Comparison of ENCODE assay signal across 23 cellular contexts in the genomic region with DNA sequence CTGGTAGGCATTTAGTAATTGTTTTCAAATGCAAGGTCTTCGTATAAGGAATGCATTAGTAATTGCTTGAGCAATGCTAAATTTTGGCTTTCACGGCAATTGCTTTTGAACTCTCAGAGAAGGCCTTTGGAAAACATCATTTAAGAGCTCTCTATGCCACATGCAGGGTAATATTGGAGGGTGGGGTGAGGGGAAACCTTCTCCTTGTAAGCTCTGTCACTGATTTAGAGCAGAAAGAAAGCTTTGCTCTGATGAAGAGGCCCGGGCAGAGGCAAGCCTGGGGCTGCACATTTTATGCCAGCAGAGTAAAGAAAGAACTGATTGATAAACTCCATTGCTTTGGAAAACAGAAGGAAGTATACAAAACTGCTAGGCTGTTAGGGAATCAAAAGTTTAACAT.
DNase-seq lines count a peak whose midpoint lies in the region; ATAC-seq, FAIRE-seq and TF ChIP-seq lines count a peak whose summit lies in the region.
"Had no signal": no experiment of that assay in that cellular context is flagged by ENCODE, and none has a peak within 500 bp of the region (broad histone marks: within the 10 kb centered on the region; RNA-seq: fewer than 3 reads in every experiment).

No MANE protein-coding gene starts in this region.

- no peaks in the 10 kb centered on the region for H3K4me1 Mint-ChIP-seq in naive thymus-derived CD4-positive, alpha-beta T cell
- H3K4me1 Mint-ChIP-seq: activated T-helper 17 cell treated with anti-CD3 and anti-CD28 coated beads, Interleukin-2, amount 50 U/mL, for 72 hours; memory B cell; T-cell had no signal

- H3K36me3 ChIP-seq in naive thymus-derived CD4-positive, alpha-beta T cell (ENCODE audit: control insufficient read depth in 2 of 3, insufficient read depth in 3 of 3, low read length in 3 of 3): no peaks in the 10 kb centered on the region
- H3K36me3 ChIP-seq: pancreas, spleen had no signal

- H3K36me3 Mint-ChIP-seq in naive thymus-derived CD4-positive, alpha-beta T cell: peaks cover 0 to 7% (median 0%) of the 10 kb centered on the region in 5 donors
- H3K36me3 Mint-ChIP-seq: memory B cell, T-cell had no signal

- no peak overlapping the region for H3K27ac ChIP-seq in naive thymus-derived CD4-positive, alpha-beta T cell (ENCODE audit: low read depth, low read length)
- H3K27ac ChIP-seq: HL-60, spleen had no signal

- H3K27ac Mint-ChIP-seq in naive thymus-derived CD4-positive, alpha-beta T cell: no peak overlapping the region
- H3K27ac Mint-ChIP-seq: activated T-helper 17 cell treated with anti-CD3 and anti-CD28 coated beads, Interleukin-2, amount 50 U/mL, for 72 hours; memory B cell; stimulated activated naive CD8-positive, alpha-beta T cell treated with anti-CD3 and anti-CD28 coated beads, Interleukin-15, Interleukin-2, amounts not matched to agents 100 ng/mL and 50 ng/mL, for 24 hours; T-cell; WTC11 had no signal

- TF ChIP-seq POLR2A in H54 (IDR thresholded peaks at IDR 0.05; ENCODE audit: low read depth, low read length): no peak

- no peak for ATAC-seq in naive thymus-derived CD4-positive, alpha-beta T cell
- ATAC-seq: activated T-helper 17 cell treated with anti-CD3 and anti-CD28 coated beads, Interleukin-2, amount 50 U/mL, for 72 hours; K562; T-cell; WTC11 had no signal

- intact Hi-C loops in naive thymus-derived CD4-positive, alpha-beta T cell (cut with micrococcal nuclease): no loop called here

- H3K4me1 ChIP-seq in naive thymus-derived CD4-positive, alpha-beta T cell (ENCODE audit: control insufficient read depth in 2 of 2, insufficient read depth in 2 of 2, low read length in 2 of 2): no peaks in the 10 kb centered on the region
- H3K4me1 ChIP-seq: pancreas, spleen had no signal

- H3K4me3 ChIP-seq in naive thymus-derived CD4-positive, alpha-beta T cell (ENCODE audit: low read length): no peak overlapping the region
- H3K4me3 ChIP-seq: K562, pancreas, spleen had no signal

- peaks cover 0 to 11% (median 0%) of the 10 kb centered on the region in 5 donors for H3K27me3 Mint-ChIP-seq in naive thymus-derived CD4-positive, alpha-beta T cell
- H3K27me3 Mint-ChIP-seq: stimulated activated naive CD8-positive, alpha-beta T cell treated with anti-CD3 and anti-CD28 coated beads, Interleukin-15, Interleukin-2, amounts not matched to agents 100 ng/mL and 50 ng/mL, for 24 hours had no signal

- POLR2A ChIA-PET in naive thymus-derived CD4-positive, alpha-beta T cell (lab: Charles Lee): no interaction called here

- H3K27me3 ChIP-seq in naive thymus-derived CD4-positive, alpha-beta T cell (ENCODE audit: control insufficient read depth in 2 of 2, insufficient read depth in 2 of 2, low read length in 2 of 2): no peaks in the 10 kb centered on the region
- H3K27me3 ChIP-seq: pancreas, spleen had no signal

- H3K4me3 Mint-ChIP-seq in naive thymus-derived CD4-positive, alpha-beta T cell: no peak overlapping the region
- H3K4me3 Mint-ChIP-seq: activated T-helper 17 cell treated with anti-CD3 and anti-CD28 coated beads, Interleukin-2, amount 50 U/mL, for 72 hours; memory B cell; stimulated activated naive CD8-positive, alpha-beta T cell treated with anti-CD3 and anti-CD28 coated beads, Interleukin-15, Interleukin-2, amounts not matched to agents 100 ng/mL and 50 ng/mL, for 24 hours; T-cell; WTC11 had no signal

- TF ChIP-seq CTCF in GM20000 (IDR thresholded peaks at IDR 0.05; ENCODE audit: extremely low read depth, missing control alignments): no peak

- no peaks in the 10 kb centered on the region for H3K9me3 ChIP-seq in naive thymus-derived CD4-positive, alpha-beta T cell (ENCODE audit: control insufficient read depth in 2 of 3, low read length in 3 of 3)
- H3K9me3 ChIP-seq: pancreas, spleen had no signal

- DNase-seq in COLO829 (ENCODE audit: low spot score) (peak; percentile 91), anterior cingulate cortex (lab: John Stamatoyannopoulos, UW) (peak in 42 of 58 donors; percentile 9 to 87 (median 51)), hippocampal formation (lab: John Stamatoyannopoulos, UW) (peak; percentile 56 to 93), pons (ENCODE audit: low spot score) (peak; percentile 96), NCI-H1105 (lab: John Stamatoyannopoulos, UW) (no peak), GM20000 (ENCODE audit: low spot score) (no peak), H54 (ENCODE audit: insufficient read length, low spot score) (no peak)
- DNase-seq in naive thymus-derived CD4-positive, alpha-beta T cell: no peak
- DNase-seq: ACHN; activated CD8-positive, alpha-beta memory T cell treated with anti-CD3 and anti-CD28 coated beads for 24 hours; amniotic stem cell; NCI-H1092; NCI-H82; pancreas; RPMI8226; spleen; T-cell had no signal

- FAIRE-seq in H54 (lab: Jason Lieb, UNC): no peak
- FAIRE-seq: K562 had no signal

- CTCF ChIA-PET in naive thymus-derived CD4-positive, alpha-beta T cell (lab: Charles Lee): no interaction called here

- H3K9me3 Mint-ChIP-seq in naive thymus-derived CD4-positive, alpha-beta T cell: peaks cover 0 to 2% (median 0%) of the 10 kb centered on the region in 11 donors
- H3K9me3 Mint-ChIP-seq: activated T-helper 17 cell treated with anti-CD3 and anti-CD28 coated beads, Interleukin-2, amount 50 U/mL, for 72 hours; memory B cell; stimulated activated naive CD8-positive, alpha-beta T cell treated with anti-CD3 and anti-CD28 coated beads, Interleukin-15, Interleukin-2, amounts not matched to agents 100 ng/mL and 50 ng/mL, for 24 hours; T-cell; WTC11 had no signal

Comparison
In these comparisons a context has a peak if more than half of its experiments do, and no peak if none do; other contexts are left out.
1. DNase-seq: peak in COLO829 (single experiment), anterior cingulate cortex (42 of 58), hippocampal formation (2 of 2) and pons (single experiment); none in NCI-H1105 (single experiment), GM20000 (single experiment), naive thymus-derived CD4-positive, alpha-beta T cell (0 of 9) and H54 (single experiment).